ENCODE assay signal across 38 cellular contexts in genomic region chrX:111318901-111319300, GRCh38. TPM values are rescaled to one million over a fixed set of nuclear protein-coding genes. Genes with fewer than 3 reads are reported as not detected.
"Had no signal": no experiment of that assay in that cellular context is flagged by ENCODE, and none has a peak within 500 bp of the region (broad histone marks: within the 10 kb centered on the region; RNA-seq: fewer than 3 reads in every experiment).

No MANE protein-coding gene starts in this region.

- H3K4me1 ChIP-seq: adrenal gland, ascending aorta, body of pancreas, breast epithelium had no signal

- DNase-seq: activated effector memory CD4-positive, alpha-beta T cell treated with anti-CD3 and anti-CD28 coated beads, Interleukin-2, amount 50 U/mL, for 16 hours; activated effector memory CD4-positive, alpha-beta T cell treated with Interleukin-2 at 50 U/mL for 16 hours; activated gamma-delta T cell; activated gamma-delta T cell treated with Interleukin-2 at 50 U/mL for 16 hours; activated naive CD4-positive, alpha-beta T cell; activated naive CD4-positive, alpha-beta T cell treated with anti-CD3 and anti-CD28 coated beads for 36 hours; activated naive CD4-positive, alpha-beta T cell treated with anti-CD3 and anti-CD28 coated beads, Interleukin-2, amount 10 ng/mL, durations not matched to agents 7 days and 5 days; activated naive CD4-positive, alpha-beta T cell treated with anti-CD3 and anti-CD28 coated beads, Interleukin-2, amount 50 U/mL, for 16 hours; activated naive CD4-positive, alpha-beta T cell treated with Interleukin-2 at 50 U/mL for 16 hours; activated naive CD8-positive, alpha-beta T cell treated with anti-CD3 and anti-CD28 coated beads for 36 hours; activated naive CD8-positive, alpha-beta T cell treated with anti-CD3 and anti-CD28 coated beads, Interleukin-2, amount 10 ng/mL, durations not matched to agents 7 days and 5 days; activated naive CD8-positive, alpha-beta T cell treated with anti-CD3 and anti-CD28 coated beads, Interleukin-2, amount 50 U/mL, for 24 hours; activated T-cell treated with anti-CD3 and anti-CD28 coated beads, Interleukin-2, amount 50 U/mL, for 1 hour; activated T-cell treated with anti-CD3 and anti-CD28 coated beads, Interleukin-2, amount 50 U/mL, for 24 hours; activated T-cell treated with anti-CD3 and anti-CD28 coated beads, Interleukin-2, amount 50 U/mL, for 4 hours; activated T-cell treated with anti-CD3 and anti-CD28 coated beads, Interleukin-2, amount 50 U/mL, for 48 hours; activated T-cell treated with anti-CD3 and anti-CD28 coated beads, Interleukin-2, amount 50 U/mL, for 72 hours; adrenal gland; amniotic stem cell; amygdala; anterior cingulate cortex; aorta; body of pancreas; brain microvascular endothelial cell; central memory CD4-positive, alpha-beta T cell; cerebellar nuclear complex had no signal

- H3K27ac Mint-ChIP-seq: activated naive CD4-positive, alpha-beta T cell treated with anti-CD3 and anti-CD28 coated beads for 36 hours; activated naive CD4-positive, alpha-beta T cell treated with anti-CD3 and anti-CD28 coated beads, Interleukin-2, amount 10 ng/mL, durations not matched to agents 7 days and 5 days; activated naive CD4-positive, alpha-beta T cell treated with anti-CD3 and anti-CD28 coated beads, Interleukin-2, amount 50 U/mL, for 24 hours; activated naive CD4-positive, alpha-beta T cell treated with anti-CD3 and anti-CD28 coated beads, Interleukin-2, amount 50 U/mL, for 72 hours; activated naive CD8-positive, alpha-beta T cell; activated naive CD8-positive, alpha-beta T cell treated with anti-CD3 and anti-CD28 coated beads for 36 hours; activated naive CD8-positive, alpha-beta T cell treated with anti-CD3 and anti-CD28 coated beads, Interleukin-2, amount 10 ng/mL, durations not matched to agents 7 days and 5 days; activated naive CD8-positive, alpha-beta T cell treated with anti-CD3 and anti-CD28 coated beads, Interleukin-2, amount 50 U/mL, for 24 hours; activated T-cell treated with anti-CD3 and anti-CD28 coated beads, Interleukin-2, amount 50 U/mL, for 24 hours; activated T-cell treated with anti-CD3 and anti-CD28 coated beads, Interleukin-2, amount 50 U/mL, for 72 hours; activated T-helper 1 cell treated with anti-CD3 and anti-CD28 coated beads, Interleukin-12 subunit alpha, Interleukin-12 subunit beta, Interleukin-2, Interleukin-4 antibody, amounts not matched to agents 30 ng/mL and 10 ng/mL and 1 ng/mL, durations not matched to agents 14 hours and 24 hours and 36 hours; activated T-helper 17 cell treated with anti-CD3 and anti-CD28 coated beads, Interleukin-2, amount 50 U/mL, for 72 hours; activated T-helper 2 cell treated with anti-CD3 and anti-CD28 coated beads, Interferon-gamma antibody, Interleukin-2, Interleukin-4, amounts not matched to agents 10 μg/mL and 5 μg/mL and 100 μg/mL, durations not matched to agents 14 hours and 24 hours and 36 hours had no signal

- H3K9me3 ChIP-seq: adrenal gland, ascending aorta, body of pancreas, breast epithelium had no signal

- H3K4me3 Mint-ChIP-seq: activated naive CD4-positive, alpha-beta T cell treated with anti-CD3 and anti-CD28 coated beads for 36 hours; activated naive CD4-positive, alpha-beta T cell treated with anti-CD3 and anti-CD28 coated beads, Interleukin-2, amount 10 ng/mL, durations not matched to agents 7 days and 5 days; activated naive CD4-positive, alpha-beta T cell treated with anti-CD3 and anti-CD28 coated beads, Interleukin-2, amount 50 U/mL, for 24 hours; activated naive CD8-positive, alpha-beta T cell; activated naive CD8-positive, alpha-beta T cell treated with anti-CD3 and anti-CD28 coated beads for 36 hours; activated naive CD8-positive, alpha-beta T cell treated with anti-CD3 and anti-CD28 coated beads, Interleukin-2, amount 10 ng/mL, durations not matched to agents 7 days and 5 days; activated naive CD8-positive, alpha-beta T cell treated with anti-CD3 and anti-CD28 coated beads, Interleukin-2, amount 50 U/mL, for 24 hours; activated T-cell treated with anti-CD3 and anti-CD28 coated beads, Interleukin-2, amount 50 U/mL, for 24 hours; activated T-cell treated with anti-CD3 and anti-CD28 coated beads, Interleukin-2, amount 50 U/mL, for 4 hours; activated T-cell treated with anti-CD3 and anti-CD28 coated beads, Interleukin-2, amount 50 U/mL, for 72 hours; activated T-helper 1 cell treated with anti-CD3 and anti-CD28 coated beads, Interleukin-12 subunit alpha, Interleukin-12 subunit beta, Interleukin-2, Interleukin-4 antibody, amounts not matched to agents 30 ng/mL and 10 ng/mL and 1 ng/mL, durations not matched to agents 14 hours and 24 hours and 36 hours; activated T-helper 17 cell treated with anti-CD3 and anti-CD28 coated beads, Interleukin-2, amount 50 U/mL, for 72 hours; brain; central memory CD8-positive, alpha-beta T cell had no signal

- H3K27me3 Mint-ChIP-seq: activated naive CD4-positive, alpha-beta T cell treated with anti-CD3 and anti-CD28 coated beads, Interleukin-2, amount 10 ng/mL, durations not matched to agents 7 days and 5 days; activated naive CD4-positive, alpha-beta T cell treated with anti-CD3 and anti-CD28 coated beads, Interleukin-2, amount 50 U/mL, for 24 hours; activated naive CD8-positive, alpha-beta T cell treated with anti-CD3 and anti-CD28 coated beads for 36 hours; activated naive CD8-positive, alpha-beta T cell treated with anti-CD3 and anti-CD28 coated beads, Interleukin-2, amount 10 ng/mL, durations not matched to agents 7 days and 5 days; activated naive CD8-positive, alpha-beta T cell treated with anti-CD3 and anti-CD28 coated beads, Interleukin-2, amount 50 U/mL, for 24 hours; brain; central memory CD8-positive, alpha-beta T cell had no signal

- H3K4me1 Mint-ChIP-seq: activated naive CD4-positive, alpha-beta T cell treated with anti-CD3 and anti-CD28 coated beads, Interleukin-2, amount 10 ng/mL, durations not matched to agents 7 days and 5 days; activated naive CD4-positive, alpha-beta T cell treated with anti-CD3 and anti-CD28 coated beads, Interleukin-2, amount 50 U/mL, for 24 hours; activated naive CD8-positive, alpha-beta T cell treated with anti-CD3 and anti-CD28 coated beads for 36 hours; activated naive CD8-positive, alpha-beta T cell treated with anti-CD3 and anti-CD28 coated beads, Interleukin-2, amount 10 ng/mL, durations not matched to agents 7 days and 5 days; activated naive CD8-positive, alpha-beta T cell treated with anti-CD3 and anti-CD28 coated beads, Interleukin-2, amount 50 U/mL, for 24 hours; activated T-helper 17 cell treated with anti-CD3 and anti-CD28 coated beads, Interleukin-2, amount 50 U/mL, for 72 hours; central memory CD8-positive, alpha-beta T cell had no signal

- H3K36me3 Mint-ChIP-seq: activated naive CD4-positive, alpha-beta T cell treated with anti-CD3 and anti-CD28 coated beads, Interleukin-2, amount 10 ng/mL, durations not matched to agents 7 days and 5 days; activated naive CD4-positive, alpha-beta T cell treated with anti-CD3 and anti-CD28 coated beads, Interleukin-2, amount 50 U/mL, for 24 hours; activated naive CD4-positive, alpha-beta T cell treated with anti-CD3 and anti-CD28 coated beads, Interleukin-2, amount 50 U/mL, for 72 hours; activated naive CD8-positive, alpha-beta T cell; activated naive CD8-positive, alpha-beta T cell treated with anti-CD3 and anti-CD28 coated beads for 36 hours; activated naive CD8-positive, alpha-beta T cell treated with anti-CD3 and anti-CD28 coated beads, Interleukin-2, amount 10 ng/mL, durations not matched to agents 7 days and 5 days had no signal

- H3K27ac ChIP-seq: adrenal gland, ascending aorta, body of pancreas, brain microvascular endothelial cell, breast epithelium, cardiac muscle cell had no signal

- H3K4me3 ChIP-seq: adrenal gland, ascending aorta, body of pancreas, breast epithelium, cardiac muscle cell had no signal

- H3K36me3 ChIP-seq: adrenal gland, ascending aorta, brain microvascular endothelial cell, breast epithelium, cardiac muscle cell had no signal

- H3K27me3 ChIP-seq: ascending aorta, body of pancreas, brain microvascular endothelial cell, cardiac muscle cell had no signal

- H3K9me3 Mint-ChIP-seq: activated naive CD4-positive, alpha-beta T cell treated with anti-CD3 and anti-CD28 coated beads for 36 hours; activated naive CD4-positive, alpha-beta T cell treated with anti-CD3 and anti-CD28 coated beads, Interleukin-2, amount 10 ng/mL, durations not matched to agents 7 days and 5 days; activated naive CD4-positive, alpha-beta T cell treated with anti-CD3 and anti-CD28 coated beads, Interleukin-2, amount 50 U/mL, for 24 hours; activated naive CD4-positive, alpha-beta T cell treated with anti-CD3 and anti-CD28 coated beads, Interleukin-2, amount 50 U/mL, for 72 hours; activated naive CD8-positive, alpha-beta T cell treated with anti-CD3 and anti-CD28 coated beads, Interleukin-2, amount 10 ng/mL, durations not matched to agents 7 days and 5 days; activated naive CD8-positive, alpha-beta T cell treated with anti-CD3 and anti-CD28 coated beads, Interleukin-2, amount 50 U/mL, for 24 hours; activated T-cell treated with anti-CD3 and anti-CD28 coated beads, Interleukin-2, amount 50 U/mL, for 24 hours; activated T-cell treated with anti-CD3 and anti-CD28 coated beads, Interleukin-2, amount 50 U/mL, for 4 hours; activated T-helper 1 cell treated with anti-CD3 and anti-CD28 coated beads, Interleukin-12 subunit alpha, Interleukin-12 subunit beta, Interleukin-2, Interleukin-4 antibody, amounts not matched to agents 30 ng/mL and 10 ng/mL and 1 ng/mL, durations not matched to agents 14 hours and 24 hours and 36 hours; activated T-helper 17 cell treated with anti-CD3 and anti-CD28 coated beads, Interleukin-2, amount 50 U/mL, for 72 hours; activated T-helper 2 cell treated with anti-CD3 and anti-CD28 coated beads, Interferon-gamma antibody, Interleukin-2, Interleukin-4, amounts not matched to agents 10 μg/mL and 5 μg/mL and 100 μg/mL, durations not matched to agents 14 hours and 24 hours and 36 hours; central memory CD8-positive, alpha-beta T cell had no signal

RNA-seq across cellular contexts. Expression of gene CAPN6, which starts 48.6 kb away (rescaled TPM):
- total RNA-seq: activated naive CD4-positive, alpha-beta T cell treated with anti-CD3 and anti-CD28 coated beads for 36 hours; activated naive CD8-positive, alpha-beta T cell treated with anti-CD3 and anti-CD28 coated beads for 36 hours; activated naive CD8-positive, alpha-beta T cell treated with anti-CD3 and anti-CD28 coated beads, Interleukin-2, amount 10 ng/mL, durations not matched to agents 7 days and 5 days; activated T-cell treated with anti-CD3 and anti-CD28 coated beads, Interleukin-2, amount 50 U/mL, for 4 hours; activated T-cell treated with anti-CD3 and anti-CD28 coated beads, Interleukin-2, amount 50 U/mL, for 72 hours; activated T-helper 1 cell treated with anti-CD3 and anti-CD28 coated beads, Interleukin-12 subunit alpha, Interleukin-12 subunit beta, Interleukin-2, Interleukin-4 antibody, amounts not matched to agents 30 ng/mL and 10 ng/mL and 1 ng/mL, durations not matched to agents 14 hours and 24 hours and 36 hours; activated T-helper 17 cell treated with anti-CD3 and anti-CD28 coated beads, Interleukin-2, amount 50 U/mL, for 72 hours; activated T-helper 2 cell treated with anti-CD3 and anti-CD28 coated beads, Interferon-gamma antibody, Interleukin-2, Interleukin-4, amounts not matched to agents 10 μg/mL and 5 μg/mL and 100 μg/mL, durations not matched to agents 14 hours and 24 hours and 36 hours; bronchial epithelial cell had no signal
